15 cellular contexts compared by ENCODE assay signal in genomic region chr4:2649604-2650114, GRCh38.
A peak's percentile ranks its signal among the peaks of the same experiment; 100 is the strongest.
DNase-seq lines count a peak whose midpoint lies in the region; ATAC-seq, FAIRE-seq and TF ChIP-seq lines count a peak whose summit lies in the region.
"Had no signal": no experiment of that assay in that cellular context is flagged by ENCODE, and none has a peak within 500 bp of the region (broad histone marks: within the 10 kb centered on the region; RNA-seq: fewer than 3 reads in every experiment).

No MANE protein-coding gene starts in this region.

- CTCF ChIA-PET in HepG2 (lab: Yijun Ruan, JAX; ENCODE audit: low intra/inter-chr PET ratio, low total read pairs): no interaction called here

- in situ Hi-C loops in HepG2 (cut with HindIII; ENCODE audit: extremely low pct_ligation_motif_present, low pct_unique_long_range_greater_than_20kb): no loop called here

- TF ChIP-seq EP300 in sigmoid colon (IDR thresholded peaks at IDR 0.05) (no peak), HepG2 (IDR thresholded peaks at IDR 0.05; ENCODE audit: low read depth in 2 of 2, low read length in 2 of 2) (no peak), HepG2 (CRISPR knock-in tag; IDR thresholded peaks at IDR 0.05; ENCODE audit: borderline replicate concordance) (no peak)

- no peak for FAIRE-seq in HepG2 (lab: Jason Lieb, UNC)
- FAIRE-seq: A549 had no signal

- no TSS peak for BruUV-seq in HepG2 (replicated peaks; lab: Mats Ljungman, UMichigan)

- no peak overlapping the region for H3K14ac ChIP-seq in neuronal stem cell (ENCODE audit: low read length)

- intact Hi-C loops in sigmoid colon (cut with DNase I): no loop called here
- intact Hi-C loops in HepG2 (cut with micrococcal nuclease; ENCODE audit: unreplicated experiment): no loop called here

- H2BK5ac ChIP-seq in neuronal stem cell (ENCODE audit: low read length): no peak overlapping the region

- TF ChIP-seq RAD21 in HepG2 (CRISPR knock-in tag; IDR thresholded peaks at IDR 0.05): no peak

- POLR2A ChIA-PET in HepG2 (lab: Yijun Ruan, JAX): no interaction called here

- no peak overlapping the region for H3K23ac ChIP-seq in neuronal stem cell (ENCODE audit: low read depth, low read length, poor library complexity)

- H4K20me1 ChIP-seq in HepG2 (ENCODE audit: insufficient read depth, low read length): no peaks in the 10 kb centered on the region

- H3K4ac ChIP-seq in neuronal stem cell (ENCODE audit: low read length): no peak overlapping the region

- H3K36me3 ChIP-seq in sigmoid colon (peaks cover 21 to 72% (median 38%) of the 10 kb centered on the region in 4 donors), HepG2 (replicated peaks in 1 of 2; ENCODE audit: control insufficient read depth in 1 of 2, insufficient read depth in 2 of 2, low read length in 2 of 2) (peaks cover 25 to 58% of the 10 kb centered on the region in 2 experiments; a peak in 4 of 5 replicates), neuronal stem cell (replicated peaks in 1 of 2; ENCODE audit: control insufficient read depth in 2 of 2, insufficient read depth in 2 of 2, low read length in 2 of 2) (peaks cover 40 to 92% of the 10 kb centered on the region in 2 donors)

- H3K4me1 ChIP-seq in sigmoid colon: no peaks in the 10 kb centered on the region
- no peaks in the 10 kb centered on the region for H3K4me1 ChIP-seq in HepG2 (ENCODE audit: insufficient read depth, low read length)
- peaks cover 0 to 2% of the 10 kb centered on the region in 2 donors for H3K4me1 ChIP-seq in neuronal stem cell (ENCODE audit: control insufficient read depth in 2 of 2, insufficient read depth in 1 of 2, low read depth in 1 of 2, low read length in 2 of 2)
- H3K4me1 ChIP-seq: A549, BE2C, Caco-2 had no signal

- 98 to 99% methylated on average over 5 of the region's 5 CpGs for whole genome bisulfite sequencing in sigmoid colon, 2 donors
- WGBS in HepG2 (ENCODE audit: low lambda C conversion rate): 89% methylated on average over 3 of the region's 5 CpGs
- no CpG with 5 or more reads among the region's 5 CpGs for WGBS in neuronal stem cell (ENCODE audit: extremely low coverage in 2 of 2, insufficient read length in 2 of 2, insufficient replicate concordance in 1 of 2), 2 donors

- H3K79me2 ChIP-seq in HepG2 (ENCODE audit: insufficient read depth, low read length): no peaks in the 10 kb centered on the region

- TF ChIP-seq CTCF in sigmoid colon (IDR thresholded peaks at IDR 0.05) (no peak), HepG2 (CRISPR knock-in tag; IDR thresholded peaks at IDR 0.05) (no peak)

- no peak overlapping the region for H2AK5ac ChIP-seq in neuronal stem cell (ENCODE audit: low read depth, low read length)

- H3K79me1 ChIP-seq in neuronal stem cell (ENCODE audit: low read depth, low read length): peaks cover 2% of the 10 kb centered on the region

- H3K18ac ChIP-seq in neuronal stem cell (ENCODE audit: low read length): no peak overlapping the region

- H2BK12ac ChIP-seq in neuronal stem cell (ENCODE audit: low read length): no peak overlapping the region

- no peak overlapping the region for H4K91ac ChIP-seq in neuronal stem cell (ENCODE audit: low read depth, low read length, poor library complexity)

- H3K27ac ChIP-seq in sigmoid colon (no peak overlapping the region), HepG2 (ENCODE audit: extremely low read length, insufficient read depth, low read length) (no peak overlapping the region), neuronal stem cell (replicated peaks; ENCODE audit: low read length) (no peak overlapping the region)
- H3K27ac ChIP-seq: A549, HL-60 had no signal

- no peak overlapping the region for H2BK15ac ChIP-seq in neuronal stem cell (ENCODE audit: low read length)

- H4K8ac ChIP-seq in neuronal stem cell (ENCODE audit: low read depth, low read length): no peak overlapping the region

- H3K9me3 ChIP-seq in sigmoid colon (no peaks in the 10 kb centered on the region), HepG2 (ENCODE audit: low read length) (no peaks in the 10 kb centered on the region), neuronal stem cell (replicated peaks in 1 of 2; ENCODE audit: control insufficient read depth in 2 of 2, insufficient read depth in 1 of 2, low read depth in 1 of 2, low read length in 2 of 2) (peaks cover 3 to 13% of the 10 kb centered on the region in 2 donors)
- H3K9me3 ChIP-seq: A549, BE2C, Caco-2 had no signal

- ATAC-seq in left lobe of liver (no peak), HepG2 (no peak)
- ATAC-seq: A549; CD8-positive, alpha-beta T cell had no signal

- no peak overlapping the region for H3K4me2 ChIP-seq in HepG2 (ENCODE audit: low read depth, low read length)
- H3K4me2 ChIP-seq in neuronal stem cell (ENCODE audit: insufficient read depth, low read length, poor library complexity, severe bottlenecking): no peak overlapping the region
- H3K4me2 ChIP-seq: A549 had no signal

- no peak overlapping the region for H2BK120ac ChIP-seq in neuronal stem cell (ENCODE audit: low read depth, low read length)

- H3K4me3 ChIP-seq in sigmoid colon: no peak overlapping the region
- H3K4me3 ChIP-seq in HepG2 (replicated peaks in 1 of 3; ENCODE audit: insufficient read depth in 1 of 3, low read depth in 2 of 3, low read length in 3 of 3): no peak overlapping the region
- no peak overlapping the region for H3K4me3 ChIP-seq in neuronal stem cell (ENCODE audit: low read length in 2 of 2)
- H3K4me3 ChIP-seq: A549 had no signal

- H3K9ac ChIP-seq in HepG2 (ENCODE audit: insufficient read depth, low read depth, low read length) (no peak overlapping the region), neuronal stem cell (ENCODE audit: low read depth, low read length, poor library complexity) (no peak overlapping the region)

- TF ChIP-seq POLR2A in sigmoid colon (IDR thresholded peaks at IDR 0.05): no peak
- TF ChIP-seq POLR2A in HepG2 (IDR thresholded peaks at IDR 0.05; ENCODE audit: insufficient read depth in 1 of 2, low read depth in 2 of 2, low read length in 2 of 2): no peak

- peak; percentile 36 for DNase-seq in activated effector memory CD4-positive, alpha-beta T cell treated with anti-CD3 and anti-CD28 coated beads, Interleukin-2, amount 50 U/mL, for 16 hours
- no peak for DNase-seq in activated effector memory CD4-positive, alpha-beta T cell treated with Interleukin-2 at 50 U/mL for 16 hours
- DNase-seq in left lobe of liver (ENCODE audit: low spot score) (peak; percentile 21), sigmoid colon (peak; percentile 20), HepG2 (ENCODE audit: low spot score) (no peak), medulla oblongata (ENCODE audit: extremely low spot score) (no peak), neuronal stem cell (ENCODE audit: low spot score) (no peak)
- DNase-seq: BE2C, Caco-2, DMS53, GF-D8, HCEC 1CT had no signal

- H2AFZ ChIP-seq in HepG2 (ENCODE audit: low read length) (no peak overlapping the region), neuronal stem cell (ENCODE audit: low read length) (no peak overlapping the region)

- H3K27me3 ChIP-seq in sigmoid colon (no peaks in the 10 kb centered on the region), HepG2 (ENCODE audit: control insufficient read depth in 1 of 2, insufficient read depth in 2 of 2, low read length in 2 of 2) (no peaks in the 10 kb centered on the region), neuronal stem cell (ENCODE audit: control insufficient read depth in 3 of 3, insufficient read depth in 3 of 3, low read depth in 1 of 3, low read length in 3 of 3) (no peaks in the 10 kb centered on the region)
- H3K27me3 ChIP-seq: BE2C had no signal

TF ChIP-seq in HepG2, 621 proteins besides CTCF, POLR2A, EP300 and RAD21:
- TF ChIP-seq KLF6 (CRISPR knock-in tag; IDR thresholded peaks at IDR 0.05) (no peak), PBX3 (CRISPR knock-in tag; IDR thresholded peaks at IDR 0.05; ENCODE audit: borderline replicate concordance) (no peak)

Comparison
In these comparisons a context has a peak if more than half of its experiments do, and no peak if none do; other contexts are left out.
1. DNase-seq: peak in activated effector memory CD4-positive, alpha-beta T cell treated with anti-CD3 and anti-CD28 coated beads, Interleukin-2, amount 50 U/mL, for 16 hours (single experiment), left lobe of liver (single experiment) and sigmoid colon (single experiment); none in activated effector memory CD4-positive, alpha-beta T cell treated with Interleukin-2 at 50 U/mL for 16 hours (single experiment), HepG2 (single experiment), medulla oblongata (single experiment) and neuronal stem cell (single experiment).